Comparison of ENCODE assay signal across 8 cellular contexts in genomic region chr11:120929664-120930154, GRCh38.
DNase-seq lines count a peak whose midpoint lies in the region; ATAC-seq and TF ChIP-seq lines count a peak whose summit lies in the region.

No MANE protein-coding gene starts in this region.

- H3K4me1 ChIP-seq in neutrophil (ENCODE audit: control insufficient read depth in 1 of 2, insufficient read depth in 1 of 2, low read depth in 1 of 2, low read length in 1 of 2) = no peaks in the 10 kb centered on the region

- POLR2A ChIA-PET in activated CD4-positive, alpha-beta T cell treated with anti-CD3 and anti-CD28 coated beads, Interleukin-2, amount 10 ng/mL, durations not matched to agents 7 days and 5 days (lab: Charles Lee) = no interaction called here

- H3K27ac ChIP-seq in neutrophil = no peak overlapping the region

- H3K9me3 Mint-ChIP-seq in activated CD4-positive, alpha-beta T cell treated with anti-CD3 and anti-CD28 coated beads, Interleukin-2, amount 10 ng/mL, durations not matched to agents 7 days and 5 days = no peaks in the 10 kb centered on the region

- H3K4me3 ChIP-seq in fibroblast of mammary gland (ENCODE audit: control insufficient read depth, low read depth, low read length) (no peak overlapping the region), neutrophil (ENCODE audit: low read depth in 1 of 2, low read length in 1 of 2) (no peak overlapping the region)

- peaks cover 5% of the 10 kb centered on the region for H3K27me3 ChIP-seq in neutrophil

- no peaks in the 10 kb centered on the region for H3K4me1 Mint-ChIP-seq in activated CD4-positive, alpha-beta T cell treated with anti-CD3 and anti-CD28 coated beads, Interleukin-2, amount 10 ng/mL, durations not matched to agents 7 days and 5 days

- TF ChIP-seq CTCF in fibroblast of mammary gland (conservative IDR thresholded peaks at IDR 0.05; ENCODE audit: control insufficient read depth, insufficient read depth, low read depth, low read length) (peak; percentile 59), neutrophil (IDR thresholded peaks at IDR 0.05) (peak; percentile 33)

- DNase-seq in activated CD8-positive, alpha-beta memory T cell treated with anti-CD3 and anti-CD28 coated beads for 24 hours = peak; percentile 68
- DNase-seq in activated CD8-positive, alpha-beta memory T cell treated with anti-CD3 and anti-CD28 coated beads, Interleukin-2, amount 50 U/mL, for 4 hours = no peak
- DNase-seq in NCI-H1105 treated with DMSO at 0.1 percent for 48 hours (lab: John Stamatoyannopoulos, UW) (peak; percentile 53), fibroblast of mammary gland (ENCODE audit: low read depth) (peak; percentile 38), kidney glomerular epithelial cell (lab: John Stamatoyannopoulos, UW) (no peak)
- DNase-seq in activated CD4-positive, alpha-beta T cell treated with anti-CD3 and anti-CD28 coated beads, Interleukin-2, amount 10 ng/mL, durations not matched to agents 7 days and 5 days = peak; percentile 46

- no peak overlapping the region for H3K4me3 Mint-ChIP-seq in activated CD4-positive, alpha-beta T cell treated with anti-CD3 and anti-CD28 coated beads, Interleukin-2, amount 10 ng/mL, durations not matched to agents 7 days and 5 days

- no peak for ATAC-seq in HG02938 (IDR thresholded peaks at IDR 0.05; ENCODE audit: unreplicated experiment)

- CTCF ChIA-PET in activated CD4-positive, alpha-beta T cell treated with anti-CD3 and anti-CD28 coated beads, Interleukin-2, amount 10 ng/mL, durations not matched to agents 7 days and 5 days (lab: Charles Lee) = interaction anchor here (0.6 to 1.6 kb wide), 3 partner anchors 16 to 25 kb away, joined by 3 to 6 read pairs (median 4); no protein-coding TSS in a partner anchor

- H3K27me3 Mint-ChIP-seq in activated CD4-positive, alpha-beta T cell treated with anti-CD3 and anti-CD28 coated beads, Interleukin-2, amount 10 ng/mL, durations not matched to agents 7 days and 5 days = no peaks in the 10 kb centered on the region

- no peaks in the 10 kb centered on the region for H3K36me3 ChIP-seq in neutrophil

- no peaks in the 10 kb centered on the region for H3K9me3 ChIP-seq in neutrophil

- no peaks in the 10 kb centered on the region for H3K36me3 Mint-ChIP-seq in activated CD4-positive, alpha-beta T cell treated with anti-CD3 and anti-CD28 coated beads, Interleukin-2, amount 10 ng/mL, durations not matched to agents 7 days and 5 days (ENCODE audit: low read depth)

- no peak overlapping the region for H3K27ac Mint-ChIP-seq in activated CD4-positive, alpha-beta T cell treated with anti-CD3 and anti-CD28 coated beads, Interleukin-2, amount 10 ng/mL, durations not matched to agents 7 days and 5 days

Comparison
In these comparisons a context has a peak if more than half of its experiments do, and no peak if none do; other contexts are left out.
1. DNase-seq: peak in activated CD8-positive, alpha-beta memory T cell treated with anti-CD3 and anti-CD28 coated beads for 24 hours (single experiment), NCI-H1105 treated with DMSO at 0.1 percent for 48 hours (single experiment), activated CD4-positive, alpha-beta T cell treated with anti-CD3 and anti-CD28 coated beads, Interleukin-2, amount 10 ng/mL, durations not matched to agents 7 days and 5 days (single experiment) and fibroblast of mammary gland (single experiment); none in activated CD8-positive, alpha-beta memory T cell treated with anti-CD3 and anti-CD28 coated beads, Interleukin-2, amount 50 U/mL, for 4 hours (single experiment) and kidney glomerular epithelial cell (single experiment).